In genomic region chr20:45365444-45365970, GRCh38 we compare ENCODE assay signal across 22 cellular contexts. TPM values are rescaled to one million over a fixed set of nuclear protein-coding genes. Genes with fewer than 3 reads are reported as not detected.
DNase-seq lines count a peak whose midpoint lies in the region; ATAC-seq and TF ChIP-seq lines count a peak whose summit lies in the region.
"Had no signal": no experiment of that assay in that cellular context is flagged by ENCODE, and none has a peak within 500 bp of the region (broad histone marks: within the 10 kb centered on the region; RNA-seq: fewer than 3 reads in every experiment).

No MANE protein-coding gene starts in this region.

- no peaks in the 10 kb centered on the region for H3K36me3 ChIP-seq in neural cell (ENCODE audit: insufficient read depth, low read length)

- H4K20me1 ChIP-seq in neural cell (ENCODE audit: insufficient read depth): no peaks in the 10 kb centered on the region

- TF ChIP-seq EP300 in neural cell (conservative IDR thresholded peaks at IDR 0.05; ENCODE audit: poor library complexity, severe bottlenecking): no peak

- TF ChIP-seq RAD21 in neural cell (conservative IDR thresholded peaks at IDR 0.05): no peak

- H3K4me3 ChIP-seq in neural cell (ENCODE audit: low read length): peak overlapping the region; percentile 97
- H3K4me3 ChIP-seq: gastrocnemius medialis, spleen, suprapubic skin had no signal

- peak overlapping the region; percentile 53 for H3K4me2 ChIP-seq in neural cell (ENCODE audit: low read length)

- CTCF ChIA-PET in activated CD4-positive, alpha-beta memory T cell treated with anti-CD3 and anti-CD28 coated beads, Interleukin-2, amount 10 ng/mL, durations not matched to agents 7 days and 5 days (lab: Charles Lee): interaction anchor here (1.1 to 8.2 kb wide), 6 partner anchors 8 to 84 kb away, joined by 3 to 156 read pairs (median 20); no protein-coding TSS in a partner anchor
- CTCF ChIA-PET in activated CD4-positive, alpha-beta memory T cell treated with anti-CD3 and anti-CD28 coated beads for 36 hours (lab: Charles Lee): interaction anchor here (0.5 to 21.4 kb wide), 6 partner anchors 9 to 227 kb away, joined by 3 to 503 read pairs (median 44); partner anchors contain the start of genes PIGT and TP53TG5

- no peaks in the 10 kb centered on the region for H3K9me3 Mint-ChIP-seq in activated CD4-positive, alpha-beta memory T cell treated with anti-CD3 and anti-CD28 coated beads, Interleukin-2, amount 10 ng/mL, durations not matched to agents 7 days and 5 days
- no peaks in the 10 kb centered on the region for H3K9me3 Mint-ChIP-seq in activated CD4-positive, alpha-beta memory T cell treated with anti-CD3 and anti-CD28 coated beads for 36 hours
- no peaks in the 10 kb centered on the region for H3K9me3 Mint-ChIP-seq in activated T-helper 17 cell treated with anti-CD3 and anti-CD28 coated beads, Interleukin-2, amount 50 U/mL, for 72 hours
- H3K9me3 Mint-ChIP-seq: central memory CD8-positive, alpha-beta T cell had no signal

- H3K27me3 ChIP-seq in neural cell (ENCODE audit: insufficient read depth, low read depth, low read length): no peaks in the 10 kb centered on the region
- H3K27me3 ChIP-seq: gastrocnemius medialis, spleen, suprapubic skin had no signal

- no peaks in the 10 kb centered on the region for H3K9me3 ChIP-seq in neural cell (ENCODE audit: low read length)
- H3K9me3 ChIP-seq: gastrocnemius medialis, spleen, suprapubic skin had no signal

- no peaks in the 10 kb centered on the region for H3K9me2 ChIP-seq in neural cell (ENCODE audit: insufficient read depth, low read length)

- H3K4me1 Mint-ChIP-seq in activated CD4-positive, alpha-beta memory T cell treated with anti-CD3 and anti-CD28 coated beads, Interleukin-2, amount 10 ng/mL, durations not matched to agents 7 days and 5 days: peaks cover 64% of the 10 kb centered on the region
- H3K4me1 Mint-ChIP-seq in activated CD4-positive, alpha-beta memory T cell treated with anti-CD3 and anti-CD28 coated beads for 36 hours (ENCODE audit: low read depth): peaks cover 50% of the 10 kb centered on the region
- peaks cover 27% of the 10 kb centered on the region for H3K4me1 Mint-ChIP-seq in activated T-helper 17 cell treated with anti-CD3 and anti-CD28 coated beads, Interleukin-2, amount 50 U/mL, for 72 hours

- no peak for ATAC-seq in activated T-helper 17 cell treated with anti-CD3 and anti-CD28 coated beads, Interleukin-2, amount 50 U/mL, for 72 hours (replicated peaks)
- no peak for ATAC-seq in HG03039 (IDR thresholded peaks at IDR 0.05; ENCODE audit: unreplicated experiment)
- ATAC-seq in GM18909 (IDR thresholded peaks at IDR 0.05; ENCODE audit: poor library complexity, unreplicated experiment): no peak
- ATAC-seq: gastrocnemius medialis had no signal

- H3K79me2 ChIP-seq in neural cell (replicated peaks; ENCODE audit: insufficient read depth, low read length): peaks cover 28% of the 10 kb centered on the region

- no peak for TF ChIP-seq CTCF in neural cell (IDR thresholded peaks at IDR 0.05; ENCODE audit: poor library complexity, severe bottlenecking)

- POLR2A ChIA-PET in activated CD4-positive, alpha-beta memory T cell treated with anti-CD3 and anti-CD28 coated beads, Interleukin-2, amount 10 ng/mL, durations not matched to agents 7 days and 5 days (lab: Charles Lee): interaction anchor here (1.0 to 7.3 kb wide), 4 partner anchors 8 to 71 kb away, joined by 3 to 63 read pairs (median 4); no protein-coding TSS in a partner anchor
- POLR2A ChIA-PET in activated CD4-positive, alpha-beta memory T cell treated with anti-CD3 and anti-CD28 coated beads for 36 hours (lab: Charles Lee): no interaction called here

- H3K27ac ChIP-seq in neural cell (ENCODE audit: low read length): no peak overlapping the region
- H3K27ac ChIP-seq: spleen, suprapubic skin had no signal

- no peak overlapping the region for H2AFZ ChIP-seq in neural cell (ENCODE audit: low read depth, low read length)

- H3F3A ChIP-seq in neural cell (ENCODE audit: insufficient read depth, low read length, poor library complexity, severe bottlenecking): no peaks in the 10 kb centered on the region

- no peak overlapping the region for H3K4me3 Mint-ChIP-seq in activated CD4-positive, alpha-beta memory T cell treated with anti-CD3 and anti-CD28 coated beads, Interleukin-2, amount 10 ng/mL, durations not matched to agents 7 days and 5 days
- H3K4me3 Mint-ChIP-seq in activated CD4-positive, alpha-beta memory T cell treated with anti-CD3 and anti-CD28 coated beads for 36 hours: no peak overlapping the region
- peak overlapping the region; percentile 95 for H3K4me3 Mint-ChIP-seq in activated T-helper 17 cell treated with anti-CD3 and anti-CD28 coated beads, Interleukin-2, amount 50 U/mL, for 72 hours
- H3K4me3 Mint-ChIP-seq: CD14-positive monocyte had no signal

- intact Hi-C loops in activated CD4-positive, alpha-beta memory T cell treated with anti-CD3 and anti-CD28 coated beads for 36 hours (cut with micrococcal nuclease): no loop called here

- peaks cover 37% of the 10 kb centered on the region for H3K36me3 Mint-ChIP-seq in activated CD4-positive, alpha-beta memory T cell treated with anti-CD3 and anti-CD28 coated beads, Interleukin-2, amount 10 ng/mL, durations not matched to agents 7 days and 5 days (ENCODE audit: low read depth)
- H3K36me3 Mint-ChIP-seq in activated CD4-positive, alpha-beta memory T cell treated with anti-CD3 and anti-CD28 coated beads for 36 hours: peaks cover 17% of the 10 kb centered on the region
- H3K36me3 Mint-ChIP-seq in activated T-helper 17 cell treated with anti-CD3 and anti-CD28 coated beads, Interleukin-2, amount 50 U/mL, for 72 hours (ENCODE audit: low read depth): peaks cover 54% of the 10 kb centered on the region

- no peak overlapping the region for H3K9ac ChIP-seq in neural cell (ENCODE audit: low read length)

- peak; percentile 4 for DNase-seq in activated CD4-positive, alpha-beta memory T cell treated with anti-CD3 and anti-CD28 coated beads, Interleukin-2, amount 10 ng/mL, durations not matched to agents 7 days and 5 days
- DNase-seq in activated CD4-positive, alpha-beta memory T cell treated with anti-CD3 and anti-CD28 coated beads for 36 hours: no peak
- DNase-seq in COR-L47 (lab: John Stamatoyannopoulos, UW) (peak; percentile 19), OCI-M2 (lab: John Stamatoyannopoulos, UW; ENCODE audit: unreplicated experiment) (no peak)
- DNase-seq: amniotic stem cell; DMS79 treated with DMSO at 0.1 percent for 48 hours; erythroblast; gastrocnemius medialis; kidney glomerular epithelial cell; mammary epithelial cell; NCI-H345; NK-92 treated with Interleukin-12 subunit alpha and Interleukin-12 subunit beta, amount 100 ng/mL, for 24 hours; RPMI8226; spleen had no signal

- no peaks in the 10 kb centered on the region for H3K27me3 Mint-ChIP-seq in activated CD4-positive, alpha-beta memory T cell treated with anti-CD3 and anti-CD28 coated beads, Interleukin-2, amount 10 ng/mL, durations not matched to agents 7 days and 5 days
- H3K27me3 Mint-ChIP-seq in activated CD4-positive, alpha-beta memory T cell treated with anti-CD3 and anti-CD28 coated beads for 36 hours: no peaks in the 10 kb centered on the region
- H3K27me3 Mint-ChIP-seq in activated T-helper 17 cell treated with anti-CD3 and anti-CD28 coated beads, Interleukin-2, amount 50 U/mL, for 72 hours: no peaks in the 10 kb centered on the region
- H3K27me3 Mint-ChIP-seq: central memory CD8-positive, alpha-beta T cell had no signal

- H3K27ac Mint-ChIP-seq in activated CD4-positive, alpha-beta memory T cell treated with anti-CD3 and anti-CD28 coated beads, Interleukin-2, amount 10 ng/mL, durations not matched to agents 7 days and 5 days: no peak overlapping the region
- no peak overlapping the region for H3K27ac Mint-ChIP-seq in activated CD4-positive, alpha-beta memory T cell treated with anti-CD3 and anti-CD28 coated beads for 36 hours
- no peak overlapping the region for H3K27ac Mint-ChIP-seq in activated T-helper 17 cell treated with anti-CD3 and anti-CD28 coated beads, Interleukin-2, amount 50 U/mL, for 72 hours

RNA-seq across cellular contexts. Expression of gene SYS1, which starts 2.6 kb away (rescaled TPM):
- total RNA-seq in activated CD4-positive, alpha-beta memory T cell treated with anti-CD3 and anti-CD28 coated beads, Interleukin-2, amount 10 ng/mL, durations not matched to agents 7 days and 5 days: 10 to 100 TPM; 22.1 to 24.2 TPM
- total RNA-seq in activated CD4-positive, alpha-beta memory T cell treated with anti-CD3 and anti-CD28 coated beads for 36 hours: 10 to 100 TPM; 19.9 to 24.8 TPM
- 10 to 100 TPM; 29.9 to 32.9 TPM for total RNA-seq in activated T-helper 17 cell treated with anti-CD3 and anti-CD28 coated beads, Interleukin-2, amount 50 U/mL, for 72 hours
- 15.8 and 16.1 TPM in 2 replicates for polyA plus RNA-seq in neural cell
- polyA minus RNA-seq in neural cell: 41.0 and 46.7 TPM in 2 replicates

RNA-seq across cellular contexts. Expression of gene TP53TG5, which starts 12.6 kb away (rescaled TPM):
- not detected for total RNA-seq in activated CD4-positive, alpha-beta memory T cell treated with anti-CD3 and anti-CD28 coated beads, Interleukin-2, amount 10 ng/mL, durations not matched to agents 7 days and 5 days
- total RNA-seq in activated CD4-positive, alpha-beta memory T cell treated with anti-CD3 and anti-CD28 coated beads for 36 hours: under 1 TPM; 0.24 to 0.55 TPM
- total RNA-seq in activated T-helper 17 cell treated with anti-CD3 and anti-CD28 coated beads, Interleukin-2, amount 50 U/mL, for 72 hours: under 1 TPM; 0.11 to 0.50 TPM
- polyA plus RNA-seq in neural cell: not detected in 2 replicates
- polyA minus RNA-seq in neural cell: not detected in 2 replicates
- total RNA-seq: gastrocnemius medialis, mammary epithelial cell, pulmonary artery endothelial cell had no signal
- polyA plus RNA-seq: mammary epithelial cell had no signal

RNA-seq across cellular contexts. Expression of gene SDC4, which starts 17.3 kb away (rescaled TPM):
- total RNA-seq in activated CD4-positive, alpha-beta memory T cell treated with anti-CD3 and anti-CD28 coated beads, Interleukin-2, amount 10 ng/mL, durations not matched to agents 7 days and 5 days: 10 to 100 TPM; 28.1 to 28.3 TPM
- 10 to 100 TPM; 67.8 to 69.8 TPM for total RNA-seq in activated CD4-positive, alpha-beta memory T cell treated with anti-CD3 and anti-CD28 coated beads for 36 hours
- 10 to 100 TPM; 21.6 to 62.6 TPM for total RNA-seq in activated T-helper 17 cell treated with anti-CD3 and anti-CD28 coated beads, Interleukin-2, amount 50 U/mL, for 72 hours
- 0.24 TPM in 1 of 2 replicates, not detected in the other for polyA plus RNA-seq in neural cell
- 0.23 TPM in 1 of 2 replicates, not detected in the other for polyA minus RNA-seq in neural cell

RNA-seq across cellular contexts. Expression of gene DBNDD2, which starts 42.6 kb away (rescaled TPM):
- total RNA-seq in activated CD4-positive, alpha-beta memory T cell treated with anti-CD3 and anti-CD28 coated beads, Interleukin-2, amount 10 ng/mL, durations not matched to agents 7 days and 5 days: 10 to 100 TPM; 11.4 to 13.1 TPM
- total RNA-seq in activated CD4-positive, alpha-beta memory T cell treated with anti-CD3 and anti-CD28 coated beads for 36 hours: 10 to 100 TPM; 21.6 to 22.6 TPM
- total RNA-seq in activated T-helper 17 cell treated with anti-CD3 and anti-CD28 coated beads, Interleukin-2, amount 50 U/mL, for 72 hours: 10 to 100 TPM in 1 of 2 donors, 1 to 10 TPM in 1; 4.6 to 12.5 TPM
- polyA plus RNA-seq in neural cell: 9.1 and 18.4 TPM in 2 replicates
- 2.2 and 9.0 TPM in 2 replicates for polyA minus RNA-seq in neural cell

RNA-seq across cellular contexts. Expression of gene PIGT, which starts 50.4 kb away (rescaled TPM):
- total RNA-seq in activated CD4-positive, alpha-beta memory T cell treated with anti-CD3 and anti-CD28 coated beads, Interleukin-2, amount 10 ng/mL, durations not matched to agents 7 days and 5 days: 10 to 100 TPM; 52.4 to 53.0 TPM
- total RNA-seq in activated CD4-positive, alpha-beta memory T cell treated with anti-CD3 and anti-CD28 coated beads for 36 hours: 10 to 100 TPM; 41.5 to 44.4 TPM
- 10 to 100 TPM; 34.4 to 67.9 TPM for total RNA-seq in activated T-helper 17 cell treated with anti-CD3 and anti-CD28 coated beads, Interleukin-2, amount 50 U/mL, for 72 hours
- polyA plus RNA-seq in neural cell: 24.3 and 29.1 TPM in 2 replicates
- polyA minus RNA-seq in neural cell: 31.2 and 32.3 TPM in 2 replicates

Comparison
In these comparisons a context has a peak if more than half of its experiments do, and no peak if none do; other contexts are left out.
1. DNase-seq: peak in activated CD4-positive, alpha-beta memory T cell treated with anti-CD3 and anti-CD28 coated beads, Interleukin-2, amount 10 ng/mL, durations not matched to agents 7 days and 5 days (single experiment) and COR-L47 (single experiment); none in activated CD4-positive, alpha-beta memory T cell treated with anti-CD3 and anti-CD28 coated beads for 36 hours (single experiment) and OCI-M2 (single experiment).